13 cellular contexts compared by ENCODE assay signal in the genomic region with DNA sequence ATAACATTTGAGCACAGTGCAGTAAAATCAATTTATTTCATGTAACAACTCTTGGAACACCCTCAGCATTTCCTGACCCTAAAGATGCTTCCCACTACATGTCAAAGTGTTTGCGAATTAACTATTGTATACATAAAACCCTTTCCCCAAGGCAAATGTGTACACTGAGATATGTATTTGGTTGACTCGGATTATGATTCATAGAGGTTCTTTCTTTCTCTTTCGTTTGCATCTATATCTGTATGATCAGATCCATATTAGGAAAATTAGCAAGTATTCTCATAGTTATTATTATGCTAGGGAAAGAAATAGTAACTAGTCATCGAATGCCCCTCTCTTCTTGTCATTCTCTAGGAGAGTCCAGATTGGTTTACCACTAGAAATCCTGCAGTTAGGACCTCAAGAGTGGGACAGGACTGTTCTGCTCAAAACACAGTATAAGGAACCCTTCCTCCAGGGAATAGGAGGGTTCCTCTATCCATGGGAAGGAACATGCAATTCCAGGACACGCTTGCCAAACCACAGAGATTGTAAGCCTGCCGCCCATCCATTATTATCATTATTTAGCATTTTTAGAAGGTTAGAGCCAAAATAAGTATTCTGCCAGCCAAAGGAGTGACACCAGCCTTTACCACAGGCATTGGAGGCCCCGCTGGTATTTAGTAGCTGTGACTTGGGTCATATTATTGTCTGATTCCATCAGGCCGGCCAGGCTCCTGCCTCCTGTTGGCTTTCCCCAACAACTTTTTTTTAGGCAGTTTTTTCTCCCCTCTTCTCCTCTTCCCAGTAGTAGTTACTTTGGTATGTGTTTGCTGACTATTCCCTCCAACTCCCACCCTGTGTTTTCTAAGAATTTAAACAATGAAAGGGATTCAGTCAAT.
DNase-seq lines count a peak whose midpoint lies in the region; ATAC-seq and TF ChIP-seq lines count a peak whose summit lies in the region.
"Had no signal": no experiment of that assay in that cellular context is flagged by ENCODE, and none has a peak within 500 bp of the region (broad histone marks: within the 10 kb centered on the region; RNA-seq: fewer than 3 reads in every experiment).

No MANE protein-coding gene starts in this region.

- no peak overlapping the region for H2BK12ac ChIP-seq in H9 (ENCODE audit: insufficient read length, low read depth, low read length)
- H2BK12ac ChIP-seq in trophoblast cell (ENCODE audit: low read length), result no peak overlapping the region

- intact Hi-C loops in heart left ventricle (cut with DNase I), result no loop called here

- no CpG with 5 or more reads among the region's 8 CpGs for WGBS in H9 (ENCODE audit: extremely low coverage, insufficient read length, low lambda C conversion rate)
- WGBS in heart left ventricle, 4 donors, result 68 to 78% (median 76%) methylated on average over 8 of the region's 8 CpGs
- no CpG with 5 or more reads among the region's 8 CpGs for WGBS in trophoblast cell (ENCODE audit: extremely low coverage, insufficient coverage, insufficient read length)

- no peak overlapping the region for H3K4ac ChIP-seq in H9 (ENCODE audit: low read depth, low read length)
- no peak overlapping the region for H3K4ac ChIP-seq in trophoblast cell (ENCODE audit: low read depth, low read length)

- H3K56ac ChIP-seq in H9 (ENCODE audit: insufficient read length, low read depth, low read length), result no peak overlapping the region

- peaks cover 4 to 10% of the 10 kb centered on the region in 2 experiments for H3K9me3 Mint-ChIP-seq in H9

- peaks cover 4% of the 10 kb centered on the region for H3K9me3 ChIP-seq in H9 (ENCODE audit: control insufficient read depth, low read depth, low read length)
- peaks cover 0 to under 1% (median 0%) of the 10 kb centered on the region in 12 donors for H3K9me3 ChIP-seq in heart left ventricle
- H3K9me3 ChIP-seq in subcutaneous abdominal adipose tissue (ENCODE audit: control insufficient read depth in 5 of 5, low read length in 5 of 5), result no peaks in the 10 kb centered on the region
- no peaks in the 10 kb centered on the region for H3K9me3 ChIP-seq in trophoblast cell (ENCODE audit: insufficient read depth, low read depth, low read length)
- H3K9me3 ChIP-seq in Peyer's patch, result no peaks in the 10 kb centered on the region
- H3K9me3 ChIP-seq: esophagus muscularis mucosa had no signal

- H3K27me3 Mint-ChIP-seq in H9 (ENCODE audit: low read depth), result no peaks in the 10 kb centered on the region

- ATAC-seq in heart left ventricle, result peak; percentile 65 to 82 (median 77)

- H3K4me1 Mint-ChIP-seq in H9, result peaks cover 32 to 33% of the 10 kb centered on the region in 2 experiments

- H3K4me3 ChIP-seq in heart left ventricle, result no peak overlapping the region
- peak overlapping the region in 1 of 5 donors; percentile 25 for H3K4me3 ChIP-seq in subcutaneous abdominal adipose tissue (ENCODE audit: low read depth in 1 of 5, low read length in 5 of 5)
- no peak overlapping the region for H3K4me3 ChIP-seq in trophoblast cell (ENCODE audit: low read depth, low read length)
- H3K4me3 ChIP-seq in Peyer's patch, result no peak overlapping the region
- H3K4me3 ChIP-seq: esophagus muscularis mucosa had no signal

- H3K27ac ChIP-seq in H9 (ENCODE audit: insufficient read length, low read depth, low read length), result no peak overlapping the region
- peak overlapping the region in 8 of 12 donors; percentile 1 to 46 (median 20) for H3K27ac ChIP-seq in heart left ventricle
- H3K27ac ChIP-seq in subcutaneous abdominal adipose tissue (ENCODE audit: low read depth, low read length), result peak overlapping the region; percentile 12
- H3K27ac ChIP-seq in trophoblast cell (ENCODE audit: low read depth, low read length), result no peak overlapping the region
- H3K27ac ChIP-seq in Peyer's patch, result no peak overlapping the region

- TF ChIP-seq CTCF in H9 (conservative IDR thresholded peaks at IDR 0.05) (no peak), heart left ventricle (IDR thresholded peaks at IDR 0.05) (no peak), Peyer's patch (IDR thresholded peaks at IDR 0.05) (no peak)

- H3K27ac Mint-ChIP-seq in H9, result peak overlapping the region; percentile 62 to 73 (median 73); a peak in 4 of 7 replicates

- H2BK120ac ChIP-seq in H9 (ENCODE audit: low read depth, low read length, poor library complexity, severe bottlenecking) (no peak overlapping the region), trophoblast cell (ENCODE audit: insufficient read depth, low read length, poor library complexity) (no peak overlapping the region)

- no peak overlapping the region for H3K9ac ChIP-seq in H9 (ENCODE audit: extremely low read depth, insufficient read length, low read length)
- no peak overlapping the region for H3K9ac ChIP-seq in subcutaneous abdominal adipose tissue (ENCODE audit: low read length in 5 of 5)
- H3K9ac ChIP-seq in trophoblast cell (ENCODE audit: low read length), result no peak overlapping the region

- H4K12ac ChIP-seq in trophoblast cell (ENCODE audit: low read depth, low read length), result no peak overlapping the region

- no peak overlapping the region for H4K5ac ChIP-seq in H9 (ENCODE audit: insufficient read length, low read depth, low read length)

- no peak overlapping the region for H3K18ac ChIP-seq in H9 (ENCODE audit: insufficient read length, low read depth, low read length)
- H3K18ac ChIP-seq in trophoblast cell (ENCODE audit: low read length), result no peak overlapping the region

- no peak for DNase-seq in H9
- peak; percentile 36 for DNase-seq in amniotic stem cell (lab: John Stamatoyannopoulos, UW)
- DNase-seq in heart left ventricle, result peak in 2 of 5 donors; percentile 17 to 37
- no peak for DNase-seq in trophoblast cell
- no peak for DNase-seq in kidney tubule cell (ENCODE audit: low spot score)
- DNase-seq in Peyer's patch, result no peak
- no peak for DNase-seq in pons (ENCODE audit: low spot score)
- DNase-seq: islet precursor cell; NCI-H2029 treated with DMSO at 0.1 percent for 48 hours; occipital lobe; stimulated activated naive CD4-positive, alpha-beta T cell had no signal

- H3K14ac ChIP-seq in H9 (ENCODE audit: insufficient read depth, low read length) (no peak overlapping the region), trophoblast cell (ENCODE audit: low read length) (no peak overlapping the region)

- TF ChIP-seq POLR2A in heart left ventricle (IDR thresholded peaks at IDR 0.05), result no peak
- no peak for TF ChIP-seq POLR2A in Peyer's patch (IDR thresholded peaks at IDR 0.05)

- H3K36me3 ChIP-seq in heart left ventricle, result peaks cover 0 to 11% (median 0%) of the 10 kb centered on the region in 9 donors
- H3K36me3 ChIP-seq in subcutaneous abdominal adipose tissue (ENCODE audit: control insufficient read depth in 5 of 5, insufficient read depth in 5 of 5, low read length in 5 of 5), result peaks cover 2 to 6% (median 4%) of the 10 kb centered on the region in 5 donors
- peaks cover 0 to 2% of the 10 kb centered on the region in 2 experiments for H3K36me3 ChIP-seq in trophoblast cell (ENCODE audit: control insufficient read depth in 1 of 2, insufficient read depth in 2 of 2, low read length in 2 of 2)
- no peaks in the 10 kb centered on the region for H3K36me3 ChIP-seq in Peyer's patch
- H3K36me3 ChIP-seq: esophagus muscularis mucosa had no signal

- H3K79me2 ChIP-seq in H9 (ENCODE audit: insufficient read depth, low read length), result no peaks in the 10 kb centered on the region
- no peaks in the 10 kb centered on the region for H3K79me2 ChIP-seq in trophoblast cell (ENCODE audit: control insufficient read depth, insufficient read depth, low read length, poor library complexity)

- H3T11ph ChIP-seq in H9 (ENCODE audit: low read length), result no peak overlapping the region

- H3K23me2 ChIP-seq in H9 (ENCODE audit: insufficient read length, low read depth, low read length, poor library complexity, severe bottlenecking), result no peaks in the 10 kb centered on the region

- H4K8ac ChIP-seq in H9 (replicated peaks; ENCODE audit: insufficient read length, low read depth, low read length), result no peak overlapping the region
- no peak overlapping the region for H4K8ac ChIP-seq in trophoblast cell (ENCODE audit: low read depth, low read length)

- peaks cover 5 to 9% (median 9%) of the 10 kb centered on the region in 3 experiments; a peak in 6 of 7 replicates for H3K36me3 Mint-ChIP-seq in H9 (ENCODE audit: insufficient read depth in 1 of 3, low read depth in 3 of 3)

- H3K79me1 ChIP-seq in H9 (ENCODE audit: insufficient read depth, low read depth, low read length, poor library complexity, severe bottlenecking), result no peaks in the 10 kb centered on the region
- no peaks in the 10 kb centered on the region for H3K79me1 ChIP-seq in trophoblast cell (ENCODE audit: low read length)

- no peak overlapping the region for H2BK20ac ChIP-seq in H9 (ENCODE audit: low read depth, low read length, poor library complexity, severe bottlenecking)

- no peak overlapping the region for H2AFZ ChIP-seq in H9 (ENCODE audit: low read length)
- H2AFZ ChIP-seq in trophoblast cell (ENCODE audit: insufficient read depth, low read length, poor library complexity), result no peak overlapping the region

- no peak overlapping the region for H3K23ac ChIP-seq in H9 (ENCODE audit: insufficient read length, low read depth, low read length)
- H3K23ac ChIP-seq in trophoblast cell (ENCODE audit: low read length), result no peak overlapping the region

- no peaks in the 10 kb centered on the region for H3K27me3 ChIP-seq in H9 (ENCODE audit: insufficient read depth, low read length)
- no peaks in the 10 kb centered on the region for H3K27me3 ChIP-seq in heart left ventricle
- no peaks in the 10 kb centered on the region for H3K27me3 ChIP-seq in subcutaneous abdominal adipose tissue (ENCODE audit: control insufficient read depth in 5 of 5, insufficient read depth in 4 of 5, low read length in 5 of 5)
- H3K27me3 ChIP-seq in trophoblast cell (ENCODE audit: insufficient read depth, low read length), result no peaks in the 10 kb centered on the region
- no peaks in the 10 kb centered on the region for H3K27me3 ChIP-seq in Peyer's patch
- H3K27me3 ChIP-seq: esophagus muscularis mucosa had no signal

- no peak overlapping the region for H2AK5ac ChIP-seq in H9 (ENCODE audit: insufficient read length, low read length)
- no peak overlapping the region for H2AK5ac ChIP-seq in trophoblast cell (ENCODE audit: low read length)

- H4K20me1 ChIP-seq in H9 (ENCODE audit: control insufficient read depth, insufficient read depth, insufficient read length), result no peaks in the 10 kb centered on the region

- H3K4me2 ChIP-seq in H9 (ENCODE audit: insufficient read depth, insufficient read length, low read length) (no peak overlapping the region), trophoblast cell (ENCODE audit: low read length) (no peak overlapping the region)

- H4K91ac ChIP-seq in H9 (ENCODE audit: insufficient read length, low read depth, low read length), result no peak overlapping the region
- no peak overlapping the region for H4K91ac ChIP-seq in trophoblast cell (ENCODE audit: low read depth, low read length)

- no peak overlapping the region; a peak in 1 of 5 replicates for H3K4me3 Mint-ChIP-seq in H9

- H2BK15ac ChIP-seq in H9 (ENCODE audit: low read depth, low read length), result no peak overlapping the region

- H3K4me1 ChIP-seq in H9 (ENCODE audit: insufficient read depth, low read length), result peaks cover 4% of the 10 kb centered on the region; the same call in 1 of the 2 replicates
- peaks cover 0 to 31% (median 6%) of the 10 kb centered on the region in 12 donors for H3K4me1 ChIP-seq in heart left ventricle
- H3K4me1 ChIP-seq in subcutaneous abdominal adipose tissue (ENCODE audit: control insufficient read depth in 5 of 5, insufficient read depth in 5 of 5, low read length in 5 of 5), result peaks cover 0 to 14% (median 8%) of the 10 kb centered on the region in 5 donors
- peaks cover 4 to 7% of the 10 kb centered on the region in 2 experiments for H3K4me1 ChIP-seq in trophoblast cell (ENCODE audit: control insufficient read depth in 1 of 2, insufficient read depth in 2 of 2, low read length in 2 of 2)
- H3K4me1 ChIP-seq in Peyer's patch, result no peaks in the 10 kb centered on the region

- H2BK5ac ChIP-seq in H9 (ENCODE audit: insufficient read length, low read length) (no peak overlapping the region), trophoblast cell (ENCODE audit: low read depth, low read length, poor library complexity) (no peak overlapping the region)

Comparison
In these comparisons a context has a peak if more than half of its experiments do, and no peak if none do; other contexts are left out.
1. H3K27ac ChIP-seq: peak in heart left ventricle (8 of 12) and subcutaneous abdominal adipose tissue (single experiment); none in H9 (single experiment), trophoblast cell (single experiment) and Peyer's patch (0 of 4).